Comparison of ENCODE assay signal across 16 cellular contexts in the genomic region with DNA sequence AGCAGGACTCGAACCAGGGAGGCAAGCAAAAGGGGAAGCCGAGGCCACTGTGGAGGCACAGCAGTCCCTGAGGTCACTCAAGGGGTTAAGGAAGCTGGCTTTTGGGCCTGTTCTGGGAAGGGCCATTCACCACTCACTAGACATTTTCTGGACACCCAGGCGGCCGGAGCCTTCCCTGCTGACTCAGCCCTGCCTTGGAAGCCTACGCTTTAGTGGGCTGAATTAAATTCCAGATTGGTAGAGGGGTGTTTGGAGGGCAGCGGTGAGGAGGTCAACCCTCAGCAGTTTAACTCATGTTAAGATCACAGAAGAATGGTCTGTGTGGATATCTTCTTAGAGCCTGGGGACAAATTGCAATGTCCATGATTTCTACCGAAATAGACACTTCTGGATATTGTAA.
A peak's percentile ranks its signal among the peaks of the same experiment; 100 is the strongest.
DNase-seq lines count a peak whose midpoint lies in the region; ATAC-seq and TF ChIP-seq lines count a peak whose summit lies in the region.
"Had no signal": no experiment of that assay in that cellular context is flagged by ENCODE, and none has a peak within 500 bp of the region (broad histone marks: within the 10 kb centered on the region; RNA-seq: fewer than 3 reads in every experiment).

No MANE protein-coding gene starts in this region.

- no peak overlapping the region for H3K14ac ChIP-seq in H9 (ENCODE audit: insufficient read depth, low read length)

- no peak overlapping the region for H2AK5ac ChIP-seq in H9 (ENCODE audit: insufficient read length, low read length)

- H3K4me3 ChIP-seq in mesodermal cell (ENCODE audit: extremely low read depth, insufficient read depth, low read length, poor library complexity, severe bottlenecking) (no peak overlapping the region), GM23338 (no peak overlapping the region)

- H2BK15ac ChIP-seq in H9 (ENCODE audit: low read depth, low read length), result no peak overlapping the region

- no peak overlapping the region for H2BK20ac ChIP-seq in H9 (ENCODE audit: low read depth, low read length, poor library complexity, severe bottlenecking)

- H3K4me1 ChIP-seq in H9 (ENCODE audit: insufficient read depth, low read length) (no peaks in the 10 kb centered on the region), mesodermal cell (ENCODE audit: control insufficient read depth, insufficient read depth, low read length, poor library complexity, severe bottlenecking) (peaks cover 29% of the 10 kb centered on the region), GM23338 (ENCODE audit: insufficient read depth) (no peaks in the 10 kb centered on the region)

- no peak overlapping the region for H3K23ac ChIP-seq in H9 (ENCODE audit: insufficient read length, low read depth, low read length)

- no peak overlapping the region for H3K4ac ChIP-seq in H9 (ENCODE audit: low read depth, low read length)

- DNase-seq in H9 (no peak), astrocyte of the hippocampus (ENCODE audit: low read depth, low spot score) (peak; percentile 36), GM23338 (ENCODE audit: low spot score) (no peak), GM10248 (ENCODE audit: extremely low spot score) (no peak), MV-4-11 (lab: John Stamatoyannopoulos, UW) (no peak), AG20443 (ENCODE audit: low spot score) (no peak)
- DNase-seq: CD4-positive, alpha-beta memory T cell; COR-L47; DMS153; DND-41; GF-D8; H7 had no signal

- H3K9me3 ChIP-seq in H9 (ENCODE audit: control insufficient read depth, low read depth, low read length), result no peaks in the 10 kb centered on the region
- H3K9me3 ChIP-seq in mesodermal cell (ENCODE audit: control insufficient read depth, low read length), result no peaks in the 10 kb centered on the region
- H3K9me3 ChIP-seq: BE2C had no signal

- H3K27ac ChIP-seq in H9 (ENCODE audit: insufficient read length, low read depth, low read length) (no peak overlapping the region), mesodermal cell (ENCODE audit: low read depth, low read length, severe bottlenecking) (peak overlapping the region; percentile 72), GM23338 (ENCODE audit: low read depth) (no peak overlapping the region)
- H3K27ac ChIP-seq: C4-2B, HL-60 had no signal

- CTCF ChIA-PET in GM10248 (lab: Yijun Ruan, JAX), result no interaction called here

- H3F3A ChIP-seq in GM23338 (replicated peaks; ENCODE audit: low read depth), result no peaks in the 10 kb centered on the region

- H3K36me3 ChIP-seq in mesodermal cell (ENCODE audit: control insufficient read depth, insufficient read depth, low read length) (no peaks in the 10 kb centered on the region), GM23338 (ENCODE audit: insufficient read depth) (no peaks in the 10 kb centered on the region)
- H3K36me3 ChIP-seq: BE2C had no signal

- H3K4me1 Mint-ChIP-seq in H9 (no peaks in the 10 kb centered on the region), GM23338 (no peaks in the 10 kb centered on the region)
- H3K4me1 Mint-ChIP-seq: CD4-positive, alpha-beta memory T cell had no signal

- no peak overlapping the region for H2AFZ ChIP-seq in H9 (ENCODE audit: low read length)
- H2AFZ ChIP-seq in GM23338, result no peak overlapping the region

- no peak overlapping the region for H3K18ac ChIP-seq in H9 (ENCODE audit: insufficient read length, low read depth, low read length)

- H4K20me1 ChIP-seq in H9 (ENCODE audit: control insufficient read depth, insufficient read depth, insufficient read length), result no peaks in the 10 kb centered on the region
- no peaks in the 10 kb centered on the region for H4K20me1 ChIP-seq in GM23338 (replicated peaks; ENCODE audit: insufficient read depth)

- WGBS in H9 (ENCODE audit: extremely low coverage, insufficient read length, low lambda C conversion rate), result no CpG with 5 or more reads among the region's 7 CpGs
- 87 to 96% methylated on average over 4 of the region's 7 CpGs for WGBS in mesodermal cell (ENCODE audit: insufficient coverage in 2 of 2), 2 experiments

- no peak overlapping the region for H2BK5ac ChIP-seq in H9 (ENCODE audit: insufficient read length, low read length)

- POLR2A ChIA-PET in GM10248 (lab: Yijun Ruan, JAX), result no interaction called here

- TF ChIP-seq CTCF in H9 (conservative IDR thresholded peaks at IDR 0.05), result no peak
- TF ChIP-seq CTCF in GM23338 (conservative IDR thresholded peaks at IDR 0.05; ENCODE audit: low read depth in 2 of 2), result no peak
- no peak for TF ChIP-seq CTCF in GM10248 (IDR thresholded peaks at IDR 0.05; ENCODE audit: control extremely low read depth, extremely low read depth, low read depth, missing control alignments)

- H3K4me2 ChIP-seq in H9 (ENCODE audit: insufficient read depth, insufficient read length, low read length) (no peak overlapping the region), GM23338 (no peak overlapping the region)

- H3K56ac ChIP-seq in H9 (ENCODE audit: insufficient read length, low read depth, low read length), result no peak overlapping the region

- H3K36me3 Mint-ChIP-seq in H9 (ENCODE audit: insufficient read depth in 1 of 3, low read depth in 3 of 3) (no peaks in the 10 kb centered on the region; a peak in 1 of 7 replicates), GM23338 (ENCODE audit: low read depth) (no peaks in the 10 kb centered on the region)
- H3K36me3 Mint-ChIP-seq: CD4-positive, alpha-beta memory T cell had no signal

- no peak overlapping the region for H2BK12ac ChIP-seq in H9 (ENCODE audit: insufficient read length, low read depth, low read length)

- no peaks in the 10 kb centered on the region for H3K27me3 Mint-ChIP-seq in H9 (ENCODE audit: low read depth)
- H3K27me3 Mint-ChIP-seq in GM23338 (ENCODE audit: insufficient read depth, low read depth, poor library complexity), result peaks cover 3% of the 10 kb centered on the region
- H3K27me3 Mint-ChIP-seq: CD4-positive, alpha-beta memory T cell had no signal

- no peak overlapping the region for H4K91ac ChIP-seq in H9 (ENCODE audit: insufficient read length, low read depth, low read length)

- no peak overlapping the region for H3K9ac ChIP-seq in H9 (ENCODE audit: extremely low read depth, insufficient read length, low read length)

- H3K9me3 Mint-ChIP-seq in H9, result no peaks in the 10 kb centered on the region
- no peaks in the 10 kb centered on the region; the same call in 2 of the 3 replicates for H3K9me3 Mint-ChIP-seq in GM23338

- H3K27ac Mint-ChIP-seq in H9 (peak overlapping the region in 2 of 3 experiments; percentile 18 to 81; a peak in 2 of 7 replicates), GM23338 (no peak overlapping the region)
- H3K27ac Mint-ChIP-seq: CD4-positive, alpha-beta memory T cell had no signal

- no peaks in the 10 kb centered on the region for H3K79me1 ChIP-seq in H9 (ENCODE audit: insufficient read depth, low read depth, low read length, poor library complexity, severe bottlenecking)

- H2BK120ac ChIP-seq in H9 (ENCODE audit: low read depth, low read length, poor library complexity, severe bottlenecking), result no peak overlapping the region

- no peaks in the 10 kb centered on the region for H3K79me2 ChIP-seq in H9 (ENCODE audit: insufficient read depth, low read length)
- no peaks in the 10 kb centered on the region for H3K79me2 ChIP-seq in GM23338 (replicated peaks; ENCODE audit: insufficient read depth)

- H3K9me2 ChIP-seq in GM23338 (ENCODE audit: insufficient read depth), result no peaks in the 10 kb centered on the region; the same call in 1 of the 2 replicates

- H3K27me3 ChIP-seq in H9 (ENCODE audit: insufficient read depth, low read length) (no peaks in the 10 kb centered on the region), GM23338 (ENCODE audit: insufficient read depth) (no peaks in the 10 kb centered on the region)
- H3K27me3 ChIP-seq: BE2C had no signal

- H3T11ph ChIP-seq in H9 (ENCODE audit: low read length), result no peak overlapping the region

- no peak overlapping the region for H4K8ac ChIP-seq in H9 (replicated peaks; ENCODE audit: insufficient read length, low read depth, low read length)

- H3K23me2 ChIP-seq in H9 (ENCODE audit: insufficient read length, low read depth, low read length, poor library complexity, severe bottlenecking), result no peaks in the 10 kb centered on the region

- no peak overlapping the region for H3K4me3 Mint-ChIP-seq in H9
- H3K4me3 Mint-ChIP-seq in GM23338, result no peak overlapping the region
- H3K4me3 Mint-ChIP-seq: CD4-positive, alpha-beta memory T cell had no signal

- no peak for ATAC-seq in GM23338

- H4K5ac ChIP-seq in H9 (ENCODE audit: insufficient read length, low read depth, low read length), result no peak overlapping the region

TF ChIP-seq in GM23338, 12 proteins besides CTCF, POLR2A, EP300 and RAD21 (continues in another document):
- TF ChIP-seq, protein P1, sequence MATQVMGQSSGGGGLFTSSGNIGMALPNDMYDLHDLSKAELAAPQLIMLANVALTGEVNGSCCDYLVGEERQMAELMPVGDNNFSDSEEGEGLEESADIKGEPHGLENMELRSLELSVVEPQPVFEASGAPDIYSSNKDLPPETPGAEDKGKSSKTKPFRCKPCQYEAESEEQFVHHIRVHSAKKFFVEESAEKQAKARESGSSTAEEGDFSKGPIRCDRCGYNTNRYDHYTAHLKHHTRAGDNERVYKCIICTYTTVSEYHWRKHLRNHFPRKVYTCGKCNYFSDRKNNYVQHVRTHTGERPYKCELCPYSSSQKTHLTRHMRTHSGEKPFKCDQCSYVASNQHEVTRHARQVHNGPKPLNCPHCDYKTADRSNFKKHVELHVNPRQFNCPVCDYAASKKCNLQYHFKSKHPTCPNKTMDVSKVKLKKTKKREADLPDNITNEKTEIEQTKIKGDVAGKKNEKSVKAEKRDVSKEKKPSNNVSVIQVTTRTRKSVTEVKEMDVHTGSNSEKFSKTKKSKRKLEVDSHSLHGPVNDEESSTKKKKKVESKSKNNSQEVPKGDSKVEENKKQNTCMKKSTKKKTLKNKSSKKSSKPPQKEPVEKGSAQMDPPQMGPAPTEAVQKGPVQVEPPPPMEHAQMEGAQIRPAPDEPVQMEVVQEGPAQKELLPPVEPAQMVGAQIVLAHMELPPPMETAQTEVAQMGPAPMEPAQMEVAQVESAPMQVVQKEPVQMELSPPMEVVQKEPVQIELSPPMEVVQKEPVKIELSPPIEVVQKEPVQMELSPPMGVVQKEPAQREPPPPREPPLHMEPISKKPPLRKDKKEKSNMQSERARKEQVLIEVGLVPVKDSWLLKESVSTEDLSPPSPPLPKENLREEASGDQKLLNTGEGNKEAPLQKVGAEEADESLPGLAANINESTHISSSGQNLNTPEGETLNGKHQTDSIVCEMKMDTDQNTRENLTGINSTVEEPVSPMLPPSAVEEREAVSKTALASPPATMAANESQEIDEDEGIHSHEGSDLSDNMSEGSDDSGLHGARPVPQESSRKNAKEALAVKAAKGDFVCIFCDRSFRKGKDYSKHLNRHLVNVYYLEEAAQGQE (IDR thresholded peaks at IDR 0.05; ENCODE audit: unreplicated experiment), result no peak
- no peak for TF ChIP-seq JUNB (IDR thresholded peaks at IDR 0.05; ENCODE audit: unreplicated experiment)
- no peak for TF ChIP-seq NANOG (IDR thresholded peaks at IDR 0.05; ENCODE audit: borderline replicate concordance)
- no peak for TF ChIP-seq ZNF331 (CRISPR knock-in tag; IDR thresholded peaks at IDR 0.05; ENCODE audit: low read depth)
- TF ChIP-seq CREB1 (CRISPR knock-in tag; IDR thresholded peaks at IDR 0.05; ENCODE audit: low read depth), result no peak
